26 cellular contexts compared by ENCODE assay signal in genomic region chr10:110813743-110814472, GRCh38. TPM values are rescaled to one million over a fixed set of nuclear protein-coding genes. Genes with fewer than 3 reads are reported as not detected.
A peak's percentile ranks its signal among the peaks of the same experiment; 100 is the strongest.
DNase-seq lines count a peak whose midpoint lies in the region; ATAC-seq, FAIRE-seq and TF ChIP-seq lines count a peak whose summit lies in the region.
"Had no signal": no experiment of that assay in that cellular context is flagged by ENCODE, and none has a peak within 500 bp of the region (broad histone marks: within the 10 kb centered on the region; RNA-seq: fewer than 3 reads in every experiment).

No MANE protein-coding gene starts in this region.

- intact Hi-C loops in left ventricle myocardium inferior (cut with micrococcal nuclease) = no loop called here
- intact Hi-C loops in Right ventricle myocardium inferior (cut with DNase I) = no loop called here
- intact Hi-C loops in sigmoid colon (cut with DNase I) = no loop called here
- intact Hi-C loops in natural killer cell (cut with micrococcal nuclease) = no loop called here
- intact Hi-C loops in CD14-positive monocyte (cut with micrococcal nuclease) = no loop called here

- peaks cover 6 to 19% of the 10 kb centered on the region in 2 donors for H3K4me1 Mint-ChIP-seq in natural killer cell
- peaks cover 5% of the 10 kb centered on the region for H3K4me1 Mint-ChIP-seq in CD14-positive monocyte

- peak; percentile 20 for FAIRE-seq in GM12891 (lab: Jason Lieb, UNC)
- FAIRE-seq: GM12878, H54, K562 had no signal

- no peak for DNase-seq in left ventricle myocardium inferior
- no peak for DNase-seq in Right ventricle myocardium inferior (ENCODE audit: missing footprints)
- no peak for DNase-seq in GM12891 (ENCODE audit: insufficient read length, low spot score)
- no peak for DNase-seq in left lobe of liver (ENCODE audit: low spot score)
- DNase-seq in sigmoid colon = peak; percentile 30
- no peak for DNase-seq in iPS-NIHi7 (ENCODE audit: extremely low spot score)
- no peak for DNase-seq in natural killer cell
- DNase-seq in CD14-positive monocyte (ENCODE audit: low spot score) = no peak
- DNase-seq: CD4-positive, CD25-positive, alpha-beta regulatory T cell; COR-L47; DMS53; EL; GDM1; NCI-H1105 treated with DMSO at 0.1 percent for 48 hours; NCI-H146; NCI-H1930; NCI-H446 treated with DMSO at 0.1 percent for 48 hours; NCI-H526; NCI-H82; NK-92 treated with Interleukin-12 subunit alpha and Interleukin-12 subunit beta, amount 100 ng/mL, for 24 hours; PC-3; Right ventricle myocardium superior had no signal

- TF ChIP-seq EP300 in sigmoid colon (IDR thresholded peaks at IDR 0.05) = no peak

- H3K36me3 Mint-ChIP-seq in natural killer cell = no peaks in the 10 kb centered on the region
- no peaks in the 10 kb centered on the region for H3K36me3 Mint-ChIP-seq in CD14-positive monocyte
- H3K36me3 Mint-ChIP-seq: CD4-positive, CD25-positive, alpha-beta regulatory T cell had no signal

- H3K27me3 Mint-ChIP-seq in natural killer cell (ENCODE audit: low read depth in 2 of 2) = peaks cover 0 to 2% of the 10 kb centered on the region in 2 donors
- H3K27me3 Mint-ChIP-seq in CD14-positive monocyte (ENCODE audit: low read depth in 3 of 3) = peaks cover 0 to 3% (median 2%) of the 10 kb centered on the region in 3 donors

- H3K27me3 ChIP-seq in left ventricle myocardium inferior (ENCODE audit: low read depth) = no peaks in the 10 kb centered on the region
- H3K27me3 ChIP-seq in sigmoid colon = no peaks in the 10 kb centered on the region
- H3K27me3 ChIP-seq: SJSA1 had no signal

- no peak overlapping the region for H3K4me3 ChIP-seq in left ventricle myocardium inferior
- H3K4me3 ChIP-seq in sigmoid colon = no peak overlapping the region
- H3K4me3 ChIP-seq: GM12878, K562, SJSA1 had no signal

- TF ChIP-seq CTCF in left ventricle myocardium inferior (IDR thresholded peaks at IDR 0.05; ENCODE audit: borderline replicate concordance) (no peak), sigmoid colon (IDR thresholded peaks at IDR 0.05) (no peak), natural killer cell (IDR thresholded peaks at IDR 0.05) (no peak), CD14-positive monocyte (IDR thresholded peaks at IDR 0.05) (no peak)

- peak overlapping the region; percentile 85 for H3K27ac ChIP-seq in left ventricle myocardium inferior (replicated peaks)
- H3K27ac ChIP-seq in sigmoid colon = no peak overlapping the region
- H3K27ac ChIP-seq: SJSA1 had no signal

- 67 to 80% methylated on average over 8 of the region's 8 CpGs for WGBS in sigmoid colon, 2 donors

- H3K9me3 ChIP-seq in left ventricle myocardium inferior (replicated peaks) = no peaks in the 10 kb centered on the region
- no peaks in the 10 kb centered on the region for H3K9me3 ChIP-seq in sigmoid colon
- H3K9me3 ChIP-seq: SJSA1 had no signal

- no peak overlapping the region for H3K27ac Mint-ChIP-seq in natural killer cell
- H3K27ac Mint-ChIP-seq in CD14-positive monocyte = no peak overlapping the region
- H3K27ac Mint-ChIP-seq: CD4-positive, CD25-positive, alpha-beta regulatory T cell had no signal

- H3K4me1 ChIP-seq in left ventricle myocardium inferior = peaks cover 96% of the 10 kb centered on the region
- peaks cover 0 to 27% (median 24%) of the 10 kb centered on the region in 4 donors for H3K4me1 ChIP-seq in sigmoid colon
- H3K4me1 ChIP-seq: SJSA1 had no signal

- H3K9me3 Mint-ChIP-seq in natural killer cell (no peaks in the 10 kb centered on the region), CD14-positive monocyte (no peaks in the 10 kb centered on the region)

- no peak for TF ChIP-seq POLR2A in GM12891 (IDR thresholded peaks at IDR 0.05; ENCODE audit: low read depth, low read length)
- no peak for TF ChIP-seq POLR2A in sigmoid colon (IDR thresholded peaks at IDR 0.05)

- H3K36me3 ChIP-seq in left ventricle myocardium inferior (peaks cover 31% of the 10 kb centered on the region), sigmoid colon (peaks cover 0 to 4% (median 0%) of the 10 kb centered on the region in 4 donors)

- no peak for ATAC-seq in Right ventricle myocardium inferior
- peak; percentile 71 for ATAC-seq in left lobe of liver
- ATAC-seq in natural killer cell = no peak
- ATAC-seq: GM12878, K562, PC-3 had no signal

- H3K4me3 Mint-ChIP-seq in natural killer cell (no peak overlapping the region), CD14-positive monocyte (no peak overlapping the region)
- H3K4me3 Mint-ChIP-seq: CD4-positive, CD25-positive, alpha-beta regulatory T cell had no signal

TF ChIP-seq in GM12891, 5 proteins besides CTCF, POLR2A, EP300 and RAD21:
- no peak for TF ChIP-seq POU2F2 (IDR thresholded peaks at IDR 0.05; ENCODE audit: low read depth, low read length)
- TF ChIP-seq SPI1 (IDR thresholded peaks at IDR 0.05; ENCODE audit: low read depth, low read length) = no peak
- no peak for TF ChIP-seq PAX5 (IDR thresholded peaks at IDR 0.05; ENCODE audit: insufficient read depth, low read length, severe bottlenecking)
- no peak for TF ChIP-seq TAF1 (IDR thresholded peaks at IDR 0.05; ENCODE audit: low read depth, low read length)

RNA-seq across cellular contexts. Expression of gene PDCD4, which starts 57.8 kb away (rescaled TPM):
- 86.5 TPM for total RNA-seq in left ventricle myocardium inferior
- 71.6 TPM for total RNA-seq in Right ventricle myocardium inferior
- polyA plus RNA-seq in GM12891 (2012; ENCODE audit: low read depth, missing spikeins) = 287 TPM
- total RNA-seq in left lobe of liver = 30.3 TPM
- 100 to 1,000 TPM in 3 of 4 donors, 10 to 100 TPM in 1; 64.3 to 140 (median 127) TPM for total RNA-seq in sigmoid colon
- 100 to 1,000 TPM; 179 to 327 (median 236) TPM for polyA plus RNA-seq in sigmoid colon
- total RNA-seq in natural killer cell = 100 to 1,000 TPM; 199 to 241 (median 222) TPM
- 10 to 100 TPM; 48.6 to 53.4 TPM for polyA plus RNA-seq in CD14-positive monocyte
